26 cellular contexts compared by ENCODE assay signal in the genomic region with DNA sequence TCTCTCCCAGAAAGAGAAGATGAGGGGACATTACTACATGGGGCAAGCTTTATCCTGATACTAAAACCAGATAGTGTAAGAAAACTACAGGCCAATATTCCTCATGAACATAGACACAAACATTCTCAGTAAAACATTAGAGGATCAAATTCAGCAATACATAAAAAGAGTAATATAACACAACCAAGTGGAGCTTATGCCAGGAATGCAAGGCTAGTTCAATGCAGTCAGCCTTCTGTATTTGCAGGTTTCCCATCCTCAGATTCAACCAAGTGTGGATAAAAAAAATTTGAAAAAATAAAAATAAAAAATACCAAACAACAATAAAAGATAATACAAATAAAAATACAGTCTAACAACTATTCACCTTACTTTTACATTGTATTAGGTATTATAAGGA.
"Had no signal": no experiment of that assay in that cellular context is flagged by ENCODE, and none has a peak within 500 bp of the region (broad histone marks: within the 10 kb centered on the region; RNA-seq: fewer than 3 reads in every experiment).

No MANE protein-coding gene starts in this region.

- H3K27me3 ChIP-seq: brain microvascular endothelial cell, cardiac muscle cell had no signal

- DNase-seq: activated CD4-positive, alpha-beta T cell treated with anti-CD3 and anti-CD28 coated beads for 4 hours; activated CD8-positive, alpha-beta memory T cell treated with anti-CD3 and anti-CD28 coated beads, Interleukin-2, amount 10 ng/mL, durations not matched to agents 7 days and 5 days; activated naive CD4-positive, alpha-beta T cell treated with anti-CD3 and anti-CD28 coated beads for 36 hours; activated naive CD8-positive, alpha-beta T cell treated with anti-CD3 and anti-CD28 coated beads for 36 hours; brain microvascular endothelial cell; Kasumi-1; NCI-H1092; NCI-H1417; NCI-H2029; NCI-H2107; NCI-H2171 treated with DMSO at 0.1 percent for 48 hours; NCI-H226; NCI-H510A; NCI-H526 treated with DMSO at 0.1 percent for 48 hours; NCI-H82; OCI-M1; RPMI8226; T-helper 1 cell; WERI-Rb-1 had no signal

- H3K4me3 ChIP-seq: cardiac muscle cell, SK-N-MC had no signal

- H3K27ac ChIP-seq: brain microvascular endothelial cell, cardiac muscle cell, SK-N-MC, WERI-Rb-1 had no signal

- H3K36me3 ChIP-seq: brain microvascular endothelial cell, WERI-Rb-1 had no signal

- H3K27ac Mint-ChIP-seq: activated T-cell treated with anti-CD3 and anti-CD28 coated beads, Interleukin-2, amount 50 U/mL, for 24 hours; activated T-helper 1 cell treated with anti-CD3 and anti-CD28 coated beads, Interleukin-12 subunit alpha, Interleukin-12 subunit beta, Interleukin-2, Interleukin-4 antibody, amounts not matched to agents 30 ng/mL and 10 ng/mL and 1 ng/mL, durations not matched to agents 14 hours and 24 hours and 36 hours had no signal

- H3K4me3 Mint-ChIP-seq: activated CD8-positive, alpha-beta memory T cell treated with anti-CD3 and anti-CD28 coated beads, Interleukin-2, amount 10 ng/mL, durations not matched to agents 7 days and 5 days; activated naive CD4-positive, alpha-beta T cell treated with anti-CD3 and anti-CD28 coated beads for 36 hours; activated naive CD8-positive, alpha-beta T cell treated with anti-CD3 and anti-CD28 coated beads for 36 hours; activated T-cell treated with anti-CD3 and anti-CD28 coated beads, Interleukin-2, amount 50 U/mL, for 24 hours; activated T-helper 1 cell treated with anti-CD3 and anti-CD28 coated beads, Interleukin-12 subunit alpha, Interleukin-12 subunit beta, Interleukin-2, Interleukin-4 antibody, amounts not matched to agents 30 ng/mL and 10 ng/mL and 1 ng/mL, durations not matched to agents 14 hours and 24 hours and 36 hours had no signal

- H3K27me3 Mint-ChIP-seq: activated CD8-positive, alpha-beta memory T cell treated with anti-CD3 and anti-CD28 coated beads, Interleukin-2, amount 10 ng/mL, durations not matched to agents 7 days and 5 days; activated naive CD8-positive, alpha-beta T cell treated with anti-CD3 and anti-CD28 coated beads for 36 hours; activated T-cell treated with anti-CD3 and anti-CD28 coated beads, Interleukin-2, amount 50 U/mL, for 24 hours had no signal

- ATAC-seq: activated CD4-positive, CD25-positive, alpha-beta regulatory T cell treated with anti-CD3 and anti-CD28 coated beads, Interleukin-2, amount 50 U/mL, for 24 hours; activated CD8-positive, alpha-beta memory T cell treated with anti-CD3 and anti-CD28 coated beads, Interleukin-2, amount 10 ng/mL, durations not matched to agents 7 days and 5 days; Panc1; Right ventricle myocardium inferior had no signal
